Comparison of ENCODE assay signal across 20 cellular contexts in the genomic region with DNA sequence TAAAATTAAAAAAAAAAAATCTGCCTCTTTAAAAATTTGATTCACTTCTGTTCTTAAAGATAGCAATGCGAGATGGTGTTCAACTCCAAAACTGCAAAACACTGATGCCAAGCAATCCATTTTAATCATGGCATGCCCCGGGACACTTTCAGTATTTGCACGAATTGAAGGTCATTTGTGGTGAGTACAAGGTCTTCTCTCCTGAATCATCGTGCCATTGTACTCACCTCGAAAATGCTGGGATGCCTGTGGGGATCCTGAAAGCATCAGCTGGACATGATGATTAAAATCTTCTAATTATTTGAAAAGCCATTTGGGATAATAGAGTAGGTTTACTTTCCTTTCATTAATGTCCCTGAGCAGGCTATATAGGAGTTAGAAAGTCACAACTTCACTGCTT.
DNase-seq lines count a peak whose midpoint lies in the region; ATAC-seq, FAIRE-seq and TF ChIP-seq lines count a peak whose summit lies in the region.
"Had no signal": no experiment of that assay in that cellular context is flagged by ENCODE, and none has a peak within 500 bp of the region (broad histone marks: within the 10 kb centered on the region; RNA-seq: fewer than 3 reads in every experiment).

No MANE protein-coding gene starts in this region.

- no peak for TF ChIP-seq EP300 in HepG2 (IDR thresholded peaks at IDR 0.05; ENCODE audit: low read depth in 2 of 2, low read length in 2 of 2)
- TF ChIP-seq EP300 in HepG2 (CRISPR knock-in tag; IDR thresholded peaks at IDR 0.05; ENCODE audit: borderline replicate concordance), result no peak

- BruUV-seq in HepG2 (replicated peaks; lab: Mats Ljungman, UMichigan), result no TSS peak

- H3K27ac ChIP-seq in HepG2 (ENCODE audit: extremely low read length, insufficient read depth, low read length) (no peak overlapping the region), right lobe of liver (no peak overlapping the region), aorta (ENCODE audit: low read depth in 1 of 2, low read length in 2 of 2) (peak overlapping the region; percentile 64 to 93)
- H3K27ac ChIP-seq: SJCRH30 had no signal

- WGBS in HepG2 (ENCODE audit: low lambda C conversion rate), result 28% methylated on average over 5 of the region's 5 CpGs
- WGBS in right lobe of liver (ENCODE audit: insufficient coverage, low coverage, low lambda C conversion rate, missing lambda C conversion rate), result 67% methylated on average over 5 of the region's 5 CpGs
- 10% methylated on average over 5 of the region's 5 CpGs for WGBS in aorta, 2 donors

- H3K79me2 ChIP-seq in HepG2 (ENCODE audit: insufficient read depth, low read length), result no peaks in the 10 kb centered on the region

- POLR2A ChIA-PET in HepG2 (lab: Yijun Ruan, JAX), result no interaction called here

- TF ChIP-seq CTCF in HepG2 (CRISPR knock-in tag; IDR thresholded peaks at IDR 0.05) (no peak), right lobe of liver (IDR thresholded peaks at IDR 0.05) (no peak), mesothelial cell of epicardium (IDR thresholded peaks at IDR 0.05; ENCODE audit: unreplicated experiment) (no peak)

- no peak for TF ChIP-seq POLR2A in HepG2 (IDR thresholded peaks at IDR 0.05; ENCODE audit: insufficient read depth in 1 of 2, low read depth in 2 of 2, low read length in 2 of 2)
- TF ChIP-seq POLR2A in right lobe of liver (IDR thresholded peaks at IDR 0.05), result no peak

- H3K4me3 Mint-ChIP-seq in mesothelial cell of epicardium, result no peak overlapping the region
- H3K4me3 Mint-ChIP-seq: CD4-positive, alpha-beta memory T cell; natural killer cell treated with Interleukin-12 subunit alpha and Interleukin-12 subunit beta and Interleukin-15 and Interleukin-18, amount 100 ng/mL, for 72 hours; stimulated activated naive CD8-positive, alpha-beta T cell treated with anti-CD3 and anti-CD28 coated beads, Interleukin-15, amount 100 ng/mL, for 72 hours had no signal

- H3K4me2 ChIP-seq in HepG2 (ENCODE audit: low read depth, low read length), result no peak overlapping the region

- H3K36me3 Mint-ChIP-seq in mesothelial cell of epicardium, result no peaks in the 10 kb centered on the region
- H3K36me3 Mint-ChIP-seq: CD4-positive, alpha-beta memory T cell; natural killer cell treated with Interleukin-12 subunit alpha and Interleukin-12 subunit beta and Interleukin-15 and Interleukin-18, amount 100 ng/mL, for 72 hours had no signal

- H3K36me3 ChIP-seq in HepG2 (replicated peaks in 1 of 2; ENCODE audit: control insufficient read depth in 1 of 2, insufficient read depth in 2 of 2, low read length in 2 of 2) (no peaks in the 10 kb centered on the region), right lobe of liver (no peaks in the 10 kb centered on the region), aorta (ENCODE audit: control insufficient read depth in 1 of 2, insufficient read depth in 2 of 2, low read length in 1 of 2) (no peaks in the 10 kb centered on the region)
- H3K36me3 ChIP-seq: SJCRH30 had no signal

- no peak for FAIRE-seq in HepG2 (lab: Jason Lieb, UNC)

- no peaks in the 10 kb centered on the region for H3K9me3 Mint-ChIP-seq in mesothelial cell of epicardium
- H3K9me3 Mint-ChIP-seq: CD4-positive, alpha-beta memory T cell; natural killer cell treated with Interleukin-12 subunit alpha and Interleukin-12 subunit beta and Interleukin-15 and Interleukin-18, amount 100 ng/mL, for 72 hours; stimulated activated naive CD8-positive, alpha-beta T cell treated with anti-CD3 and anti-CD28 coated beads, Interleukin-15, amount 100 ng/mL, for 72 hours had no signal

- peaks cover 20% of the 10 kb centered on the region for H3K4me1 Mint-ChIP-seq in mesothelial cell of epicardium
- H3K4me1 Mint-ChIP-seq: CD4-positive, alpha-beta memory T cell; stimulated activated naive CD8-positive, alpha-beta T cell treated with anti-CD3 and anti-CD28 coated beads, Interleukin-15, amount 100 ng/mL, for 72 hours had no signal

- no peak for ATAC-seq in HepG2
- no peak for ATAC-seq in right lobe of liver
- no peak for ATAC-seq in aorta (ENCODE audit: low FRiP score)
- ATAC-seq: natural killer cell treated with Interleukin-12 subunit alpha and Interleukin-12 subunit beta and Interleukin-15 and Interleukin-18, amount 100 ng/mL, for 72 hours; stimulated activated naive CD8-positive, alpha-beta T cell treated with anti-CD3 and anti-CD28 coated beads, Interleukin-15, amount 100 ng/mL, for 72 hours had no signal

- no peaks in the 10 kb centered on the region for H4K20me1 ChIP-seq in HepG2 (ENCODE audit: insufficient read depth, low read length)

- H3K4me1 ChIP-seq in HepG2 (ENCODE audit: insufficient read depth, low read length) (peaks cover 8% of the 10 kb centered on the region; the same call in 1 of the 2 replicates), right lobe of liver (no peaks in the 10 kb centered on the region), aorta (ENCODE audit: control insufficient read depth in 1 of 2, insufficient read depth in 2 of 2, low read length in 2 of 2) (peaks cover 4 to 10% of the 10 kb centered on the region in 2 donors)
- H3K4me1 ChIP-seq: SJCRH30 had no signal

- H3K9me3 ChIP-seq in HepG2 (ENCODE audit: low read length) (no peaks in the 10 kb centered on the region), right lobe of liver (no peaks in the 10 kb centered on the region), aorta (ENCODE audit: control insufficient read depth, low read length) (no peaks in the 10 kb centered on the region)
- H3K9me3 ChIP-seq: SJCRH30 had no signal

- in situ Hi-C loops in HepG2 (cut with HindIII; ENCODE audit: extremely low pct_ligation_motif_present, low pct_unique_long_range_greater_than_20kb), result no loop called here

- CTCF ChIA-PET in HepG2 (lab: Yijun Ruan, JAX; ENCODE audit: low intra/inter-chr PET ratio, low total read pairs), result no interaction called here

- no peak overlapping the region for H3K9ac ChIP-seq in HepG2 (ENCODE audit: insufficient read depth, low read depth, low read length)

- intact Hi-C loops in HepG2 (cut with micrococcal nuclease; ENCODE audit: unreplicated experiment), result no loop called here
- intact Hi-C loops in right lobe of liver (cut with DNase I), result no loop called here
- intact Hi-C loops in aorta (cut with DNase I), result loop anchor here in 1 of 2 donors (5.0 kb wide), 1 partner anchor 37 kb away; no protein-coding TSS in a partner anchor

- H2AFZ ChIP-seq in HepG2 (ENCODE audit: low read length), result no peak overlapping the region

- H3K4me3 ChIP-seq in HepG2 (replicated peaks in 1 of 3; ENCODE audit: insufficient read depth in 1 of 3, low read depth in 2 of 3, low read length in 3 of 3) (no peak overlapping the region), right lobe of liver (no peak overlapping the region), aorta (ENCODE audit: low read length in 2 of 2) (no peak overlapping the region)
- H3K4me3 ChIP-seq: SJCRH30 had no signal

- H3K27me3 ChIP-seq in HepG2 (ENCODE audit: control insufficient read depth in 1 of 2, insufficient read depth in 2 of 2, low read length in 2 of 2) (no peaks in the 10 kb centered on the region), right lobe of liver (no peaks in the 10 kb centered on the region), aorta (ENCODE audit: control insufficient read depth in 1 of 2, insufficient read depth in 2 of 2, low read length in 1 of 2) (no peaks in the 10 kb centered on the region)
- H3K27me3 ChIP-seq: SJCRH30 had no signal

- peak; percentile 6 for DNase-seq in HepG2 (ENCODE audit: low spot score)
- DNase-seq in right lobe of liver, result no peak
- DNase-seq in amniotic epithelial cell (ENCODE audit: low read depth), result peak; percentile 43
- no peak for DNase-seq in mesothelial cell of epicardium (ENCODE audit: low spot score in 2 of 2, unreplicated experiment in 2 of 2)
- DNase-seq in aorta, result no peak
- DNase-seq in ureter (ENCODE audit: low spot score), result no peak
- DNase-seq in T-helper 9 cell, result no peak
- DNase-seq in effector CD4-positive, alpha-beta T cell, result no peak
- DNase-seq: activated CD4-positive, alpha-beta T cell treated with anti-CD3 and anti-CD28 coated beads for 4 hours; activated CD8-positive, alpha-beta memory T cell treated with anti-CD3 and anti-CD28 coated beads, Interleukin-2, amount 50 U/mL, for 4 hours; activated naive CD4-positive, alpha-beta T cell; CD4-positive, alpha-beta memory T cell; cortex of kidney; DND-41; NCI-H1694 treated with DMSO at 0.1 percent for 48 hours; NCI-H446 treated with DMSO at 0.1 percent for 48 hours; SJCRH30; stimulated activated naive CD8-positive, alpha-beta T cell treated with anti-CD3 and anti-CD28 coated beads, Interleukin-15, amount 100 ng/mL, for 72 hours had no signal

- H3K27ac Mint-ChIP-seq in mesothelial cell of epicardium, result peak overlapping the region; percentile 64
- H3K27ac Mint-ChIP-seq: CD4-positive, alpha-beta memory T cell; natural killer cell treated with Interleukin-12 subunit alpha and Interleukin-12 subunit beta and Interleukin-15 and Interleukin-18, amount 100 ng/mL, for 72 hours; progenitor cell of endocrine pancreas; stimulated activated naive CD8-positive, alpha-beta T cell treated with anti-CD3 and anti-CD28 coated beads, Interleukin-15, amount 100 ng/mL, for 72 hours had no signal

- no peaks in the 10 kb centered on the region for H3K27me3 Mint-ChIP-seq in mesothelial cell of epicardium (ENCODE audit: low read depth)
- H3K27me3 Mint-ChIP-seq: natural killer cell treated with Interleukin-12 subunit alpha and Interleukin-12 subunit beta and Interleukin-15 and Interleukin-18, amount 100 ng/mL, for 72 hours; progenitor cell of endocrine pancreas; stimulated activated naive CD8-positive, alpha-beta T cell treated with anti-CD3 and anti-CD28 coated beads, Interleukin-15, amount 100 ng/mL, for 72 hours had no signal

- TF ChIP-seq RAD21 in HepG2 (CRISPR knock-in tag; IDR thresholded peaks at IDR 0.05), result no peak

TF ChIP-seq in HepG2, 621 proteins besides CTCF, POLR2A, EP300 and RAD21:
- TF ChIP-seq SRSF4 (IDR thresholded peaks at IDR 0.05; ENCODE audit: low read depth, low read length, poor library complexity, severe bottlenecking) (no peak), ZFAT (CRISPR knock-in tag; conservative IDR thresholded peaks at IDR 0.05) (no peak), FOSL2 (CRISPR knock-in tag; IDR thresholded peaks at IDR 0.05) (0 out of 2 replicates have a peak, but pooled peaks have one; percentile 13), BRD4 (CRISPR knock-in tag; IDR thresholded peaks at IDR 0.05) (no peak)

Comparison
In these comparisons a context has a peak if more than half of its experiments do, and no peak if none do; other contexts are left out.
1. DNase-seq: peak in HepG2 (single experiment) and amniotic epithelial cell (single experiment); none in right lobe of liver (0 of 3), mesothelial cell of epicardium (0 of 2), aorta (0 of 2), ureter (single experiment), T-helper 9 cell (single experiment) and effector CD4-positive, alpha-beta T cell (single experiment).
2. H3K27ac ChIP-seq: peak in aorta (2 of 2); none in HepG2 (single experiment) and right lobe of liver (0 of 3).